In the genomic region with DNA sequence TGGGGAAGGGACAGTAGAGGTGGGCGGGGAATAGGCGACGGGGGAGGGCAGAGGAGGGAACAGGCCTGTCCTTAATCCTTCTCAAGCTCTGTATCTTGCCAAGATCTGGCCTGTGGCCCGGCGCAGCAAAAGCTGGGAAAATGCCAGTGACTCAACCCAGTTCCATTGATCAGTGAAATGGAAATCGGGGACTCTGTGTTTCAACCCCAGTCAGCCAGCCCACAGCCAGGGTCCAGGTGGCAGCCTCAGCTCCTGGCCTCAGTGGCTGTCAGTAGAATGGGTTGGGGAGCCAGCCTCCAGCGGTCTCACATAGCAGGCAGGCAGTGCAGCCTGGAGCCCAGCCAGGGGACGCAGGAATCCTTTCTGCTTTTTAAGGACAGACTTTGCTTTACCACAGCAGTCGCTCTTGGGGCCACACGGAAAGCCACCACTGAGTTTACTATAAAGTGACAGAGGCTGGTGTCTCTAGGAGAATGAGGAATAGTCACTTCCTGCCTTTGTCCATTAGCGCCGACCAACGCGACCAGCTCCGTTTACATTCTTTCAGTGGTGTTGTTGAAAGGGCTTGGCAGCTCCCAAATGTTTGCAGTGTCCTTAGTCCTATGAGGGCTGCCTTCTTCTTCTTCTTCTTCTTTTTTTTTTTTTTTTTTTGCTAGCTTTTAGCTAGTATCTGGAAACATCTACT, we compare ENCODE assay signal across 8 cellular contexts.
DNase-seq lines count a peak whose midpoint lies in the region; ATAC-seq and TF ChIP-seq lines count a peak whose summit lies in the region.

No MANE protein-coding gene starts in this region.

- no peaks in the 10 kb centered on the region for H3K36me3 Mint-ChIP-seq in naive thymus-derived CD8-positive, alpha-beta T cell

- no peaks in the 10 kb centered on the region for H3K9me3 ChIP-seq in left ventricle myocardium inferior (replicated peaks)

- peaks cover 0 to 3% (median 0%) of the 10 kb centered on the region in 9 donors for H3K9me3 Mint-ChIP-seq in naive thymus-derived CD8-positive, alpha-beta T cell

- no peak for ATAC-seq in HG03432 (IDR thresholded peaks at IDR 0.05; ENCODE audit: unreplicated experiment)
- ATAC-seq in naive thymus-derived CD8-positive, alpha-beta T cell: no peak

- H3K4me1 Mint-ChIP-seq in naive thymus-derived CD8-positive, alpha-beta T cell: no peaks in the 10 kb centered on the region

- DNase-seq in ELF-1 (ENCODE audit: low read depth, low spot score) (peak; percentile 51), left ventricle myocardium inferior (peak; percentile 58), retina (peak; percentile 46), SKM-1 treated with dmso at 0.1 percent for 144 hours (lab: John Stamatoyannopoulos, UW; ENCODE audit: unreplicated experiment) (no peak), NCI-H1417 (lab: John Stamatoyannopoulos, UW) (no peak)
- DNase-seq in naive thymus-derived CD8-positive, alpha-beta T cell: no peak

- intact Hi-C loops in left ventricle myocardium inferior (cut with micrococcal nuclease): loop anchor here (10.0 kb wide), 1 partner anchor 51 kb away; no protein-coding TSS in a partner anchor

- TF ChIP-seq CTCF in VCaP (conservative IDR thresholded peaks at IDR 0.05): no peak
- TF ChIP-seq CTCF in left ventricle myocardium inferior (IDR thresholded peaks at IDR 0.05; ENCODE audit: borderline replicate concordance): no peak

- H3K4me3 ChIP-seq in left ventricle myocardium inferior: peak overlapping the region; percentile 66

- H3K27ac ChIP-seq in VCaP (peak overlapping the region; percentile 78), left ventricle myocardium inferior (replicated peaks) (peak overlapping the region; percentile 92)

- H3K27ac Mint-ChIP-seq in naive thymus-derived CD8-positive, alpha-beta T cell: no peak overlapping the region

- peaks cover 3 to 30% (median 23%) of the 10 kb centered on the region in 5 donors for H3K27me3 Mint-ChIP-seq in naive thymus-derived CD8-positive, alpha-beta T cell

- H3K4me1 ChIP-seq in left ventricle myocardium inferior: peaks cover 71% of the 10 kb centered on the region

- no peak overlapping the region for H3K4me3 Mint-ChIP-seq in naive thymus-derived CD8-positive, alpha-beta T cell

- POLR2A ChIA-PET in naive thymus-derived CD8-positive, alpha-beta T cell (lab: Charles Lee): no interaction called here

- H3K27me3 ChIP-seq in left ventricle myocardium inferior (ENCODE audit: low read depth): no peaks in the 10 kb centered on the region

- peaks cover 4% of the 10 kb centered on the region for H3K36me3 ChIP-seq in left ventricle myocardium inferior

Comparison
In these comparisons a context has a peak if more than half of its experiments do, and no peak if none do; other contexts are left out.
1. DNase-seq: peak in ELF-1 (single experiment), left ventricle myocardium inferior (single experiment) and retina (single experiment); none in naive thymus-derived CD8-positive, alpha-beta T cell (0 of 10), SKM-1 treated with dmso at 0.1 percent for 144 hours (single experiment) and NCI-H1417 (0 of 3).